In the genomic region with DNA sequence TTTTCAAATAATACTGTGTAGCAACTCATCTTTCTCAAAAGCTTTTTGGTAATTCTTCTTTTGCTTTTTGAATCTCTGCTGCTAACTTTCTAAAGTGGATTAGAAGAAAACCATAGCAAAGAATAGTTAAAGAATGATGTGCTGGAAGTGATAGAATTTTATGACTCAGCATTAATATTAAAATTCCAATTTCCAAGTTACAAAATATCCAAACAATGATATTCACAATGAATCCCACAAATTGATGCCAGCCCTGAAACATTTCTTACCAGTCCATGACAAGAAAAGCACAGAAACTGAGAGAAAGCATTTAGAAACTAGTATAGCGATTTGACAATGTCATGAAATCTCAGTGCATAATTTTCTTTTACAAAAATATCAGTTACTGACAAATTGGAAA, we compare ENCODE assay signal across 19 cellular contexts.
"Had no signal": no experiment of that assay in that cellular context is flagged by ENCODE, and none has a peak within 500 bp of the region (broad histone marks: within the 10 kb centered on the region; RNA-seq: fewer than 3 reads in every experiment).

No MANE protein-coding gene starts in this region.

- FAIRE-seq: islet of Langerhans had no signal

- H3K4me3 ChIP-seq: right atrium auricular region, spleen, transverse colon had no signal

- H3K9me3 ChIP-seq: right atrium auricular region, spleen, transverse colon had no signal

- H3K36me3 ChIP-seq: right atrium auricular region, spleen, transverse colon, WERI-Rb-1 had no signal

- ATAC-seq: activated CD4-positive, alpha-beta T cell treated with anti-CD3 and anti-CD28 coated beads for 36 hours; activated CD8-positive, alpha-beta T cell treated with anti-CD3 and anti-CD28 coated beads for 36 hours; activated T-cell treated with anti-CD3 and anti-CD28 coated beads, Interleukin-2, amount 50 U/mL, for 72 hours; natural killer cell; stimulated activated memory B cell treated with anti-CD40 and anti-IgM and Interleukin-4, amounts not matched to agents 10 μg/mL and 1 μg/mL and 100 μg/mL, for 72 hours had no signal

- H3K27ac ChIP-seq: right atrium auricular region, spleen, transverse colon, WERI-Rb-1 had no signal

- H3K27me3 ChIP-seq: right atrium auricular region, spleen, transverse colon had no signal

- DNase-seq: activated CD4-positive, alpha-beta T cell treated with anti-CD3 and anti-CD28 coated beads for 36 hours; activated CD8-positive, alpha-beta memory T cell treated with anti-CD3 and anti-CD28 coated beads, Interleukin-2, amount 50 U/mL, for 4 hours; activated CD8-positive, alpha-beta T cell treated with anti-CD3 and anti-CD28 coated beads for 36 hours; activated gamma-delta T cell treated with Interleukin-2 at 50 U/mL for 16 hours; activated naive CD8-positive, alpha-beta T cell treated with anti-CD3 and anti-CD28 coated beads for 36 hours; activated T-cell treated with anti-CD3 and anti-CD28 coated beads, Interleukin-2, amount 50 U/mL, for 72 hours; anterior cingulate cortex; foreskin melanocyte; head of caudate nucleus; natural killer cell; spleen; stimulated activated CD4-positive, alpha-beta T cell treated with anti-CD3 and anti-CD28 coated beads, Interleukin-1b, Interleukin-23, amount 100 ng/mL, for 48 hours; substantia nigra; T-helper 9 cell; transverse colon; WERI-Rb-1 had no signal
